Comparison of ENCODE assay signal across 11 cellular contexts in genomic region chr14:59214702-59215302, GRCh38.
DNase-seq lines count a peak whose midpoint lies in the region; ATAC-seq and TF ChIP-seq lines count a peak whose summit lies in the region.
"Had no signal": no experiment of that assay in that cellular context is flagged by ENCODE, and none has a peak within 500 bp of the region (broad histone marks: within the 10 kb centered on the region; RNA-seq: fewer than 3 reads in every experiment).

No MANE protein-coding gene starts in this region.

- POLR2A ChIA-PET in HEK293T (lab: Yijun Ruan, JAX) = no interaction called here

- H3K4me3 ChIP-seq in subcutaneous abdominal adipose tissue (ENCODE audit: low read depth in 1 of 5, low read length in 5 of 5) = no peak overlapping the region

- CTCF ChIA-PET in HEK293T (lab: Yijun Ruan, JAX) = no interaction called here

- no peaks in the 10 kb centered on the region for H3K36me3 ChIP-seq in subcutaneous abdominal adipose tissue (ENCODE audit: control insufficient read depth in 5 of 5, insufficient read depth in 5 of 5, low read length in 5 of 5)
- H3K36me3 ChIP-seq: neutrophil had no signal

- TF ChIP-seq CTCF in VCaP (conservative IDR thresholded peaks at IDR 0.05) = no peak

- in situ Hi-C loops in ACHN (cut with HindIII; ENCODE audit: low pct_ligation_motif_present, low pct_unique_long_range_greater_than_20kb, low sequenced_read_pairs) = no loop called here

- no peak for DNase-seq in SIG-M5 (lab: John Stamatoyannopoulos, UW)
- DNase-seq in ACHN = no peak
- DNase-seq in HEK293T (ENCODE audit: extremely low spot score) = no peak
- DNase-seq: activated T-cell treated with anti-CD3 and anti-CD28 coated beads, Interleukin-2, amount 50 U/mL, for 4 hours; KBM-7; stimulated activated CD4-positive, alpha-beta T cell treated with anti-CD3 and anti-CD28 coated beads, Interleukin-2, amount 100 ng/mL, for 48 hours had no signal

- H3K27ac ChIP-seq in VCaP (peak overlapping the region; percentile 79), subcutaneous abdominal adipose tissue (ENCODE audit: low read depth, low read length) (peak overlapping the region; percentile 48)
- H3K27ac ChIP-seq: neutrophil had no signal

- H3K4me1 ChIP-seq in subcutaneous abdominal adipose tissue (ENCODE audit: control insufficient read depth in 5 of 5, insufficient read depth in 5 of 5, low read length in 5 of 5) = peaks cover 0 to 60% (median 55%) of the 10 kb centered on the region in 5 donors

- ATAC-seq in GM19035 (IDR thresholded peaks at IDR 0.05; ENCODE audit: unreplicated experiment) (peak; percentile 56), HG02610 (IDR thresholded peaks at IDR 0.05; ENCODE audit: unreplicated experiment) (peak; percentile 62)
- ATAC-seq: activated T-cell treated with anti-CD3 and anti-CD28 coated beads, Interleukin-2, amount 50 U/mL, for 4 hours had no signal

- peak overlapping the region in 1 of 5 donors; percentile 14 for H3K9ac ChIP-seq in subcutaneous abdominal adipose tissue (ENCODE audit: low read length in 5 of 5)

- H3K9me3 ChIP-seq in subcutaneous abdominal adipose tissue (ENCODE audit: control insufficient read depth in 5 of 5, low read length in 5 of 5) = no peaks in the 10 kb centered on the region
- H3K9me3 ChIP-seq: neutrophil had no signal

- no peaks in the 10 kb centered on the region for H3K27me3 ChIP-seq in subcutaneous abdominal adipose tissue (ENCODE audit: control insufficient read depth in 5 of 5, insufficient read depth in 4 of 5, low read length in 5 of 5)
- H3K27me3 ChIP-seq: neutrophil had no signal

TF ChIP-seq in HEK293T, 16 proteins besides CTCF, POLR2A, EP300 and RAD21:
- no peak for TF ChIP-seq ZNF384 (IDR thresholded peaks at IDR 0.05)
- TF ChIP-seq FOXK2 (IDR thresholded peaks at IDR 0.05) = no peak
- TF ChIP-seq LEF1 (IDR thresholded peaks at IDR 0.05; ENCODE audit: borderline replicate concordance) = no peak
- TF ChIP-seq CTBP1 (IDR thresholded peaks at IDR 0.05; ENCODE audit: borderline replicate concordance) = no peak
- TF ChIP-seq SP1 (IDR thresholded peaks at IDR 0.05) = no peak
- TF ChIP-seq L3MBTL2 (conservative IDR thresholded peaks at IDR 0.05) = no peak
- no peak for TF ChIP-seq ELF4 (IDR thresholded peaks at IDR 0.05)
- TF ChIP-seq FOXM1 (IDR thresholded peaks at IDR 0.05; ENCODE audit: borderline replicate concordance) = no peak
- no peak for TF ChIP-seq TARDBP (IDR thresholded peaks at IDR 0.05)
- TF ChIP-seq PKNOX1 (IDR thresholded peaks at IDR 0.05) = no peak
- TF ChIP-seq ARNT (IDR thresholded peaks at IDR 0.05) = no peak
